Comparison of ENCODE assay signal across 8 cellular contexts in the genomic region with DNA sequence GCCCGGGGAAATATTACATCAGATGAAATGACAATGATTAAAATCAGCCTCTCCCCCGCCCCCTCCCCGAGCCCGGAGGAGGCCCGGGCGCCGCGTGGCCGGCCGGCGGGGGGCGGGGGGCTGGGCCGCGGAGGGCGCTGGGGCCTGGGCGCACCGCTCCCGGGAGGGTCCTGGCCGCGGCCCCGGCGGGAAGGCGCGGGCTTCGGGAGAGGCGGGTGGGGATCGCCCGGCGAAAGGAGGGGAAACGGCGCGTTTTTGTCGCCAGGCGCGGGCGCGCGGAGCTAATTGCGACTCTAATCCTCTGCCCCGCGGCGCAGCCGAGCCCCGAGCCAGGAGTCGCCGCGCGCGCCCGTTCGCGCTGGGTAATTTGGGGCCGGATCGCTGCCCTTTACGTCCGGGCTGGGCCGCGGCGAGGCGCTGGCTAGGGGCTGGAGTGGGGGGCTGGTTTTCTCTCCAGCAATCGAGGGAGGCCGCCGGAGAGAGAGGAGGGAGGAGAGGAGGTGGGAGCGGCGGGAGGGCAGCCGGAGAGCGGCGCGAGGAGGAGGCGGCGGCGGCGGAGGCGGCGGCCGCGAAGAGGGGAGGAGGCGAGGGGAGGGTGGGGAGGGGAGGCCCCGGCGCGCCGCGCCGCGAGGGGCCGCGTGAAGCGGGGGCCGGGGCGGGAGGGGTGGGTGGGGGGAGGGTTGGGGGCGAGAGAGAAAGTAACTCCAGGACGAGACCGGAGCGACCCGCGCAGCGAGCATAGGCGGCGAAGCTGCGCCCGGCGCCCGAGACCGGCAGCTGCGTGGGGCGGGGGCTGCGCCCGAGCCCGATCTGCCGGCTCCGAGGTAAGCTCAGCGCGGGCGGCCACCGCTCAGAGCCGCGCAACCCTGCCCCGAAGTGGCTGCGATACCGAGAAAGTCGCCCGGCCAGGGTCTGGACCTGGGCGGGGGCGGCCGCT. TPM values are rescaled to one million over a fixed set of nuclear protein-coding genes. Genes with fewer than 3 reads are reported as not detected.
A peak's percentile ranks its signal among the peaks of the same experiment; 100 is the strongest.
DNase-seq lines count a peak whose midpoint lies in the region; ATAC-seq and TF ChIP-seq lines count a peak whose summit lies in the region.

A gene with protein sequence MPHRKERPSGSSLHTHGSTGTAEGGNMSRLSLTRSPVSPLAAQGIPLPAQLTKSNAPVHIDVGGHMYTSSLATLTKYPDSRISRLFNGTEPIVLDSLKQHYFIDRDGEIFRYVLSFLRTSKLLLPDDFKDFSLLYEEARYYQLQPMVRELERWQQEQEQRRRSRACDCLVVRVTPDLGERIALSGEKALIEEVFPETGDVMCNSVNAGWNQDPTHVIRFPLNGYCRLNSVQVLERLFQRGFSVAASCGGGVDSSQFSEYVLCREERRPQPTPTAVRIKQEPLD (plus strand): TSS at position 707 of the 937 bp plus-strand sequence. CDS start 3,585 bp downstream, outside the sequence.

- H3K9me3 ChIP-seq in neutrophil: no peaks in the 10 kb centered on the region

- H3K27me3 ChIP-seq in GM06990 (replicated peaks; ENCODE audit: control insufficient read depth, insufficient read depth, low read length) (no peaks in the 10 kb centered on the region; the same call in 1 of the 2 replicates), neutrophil (peaks cover 72% of the 10 kb centered on the region)

- ATAC-seq in HG02885 (IDR thresholded peaks at IDR 0.05; ENCODE audit: poor library complexity, unreplicated experiment): no peak

- peaks cover 17 to 18% of the 10 kb centered on the region in 2 experiments for H3K4me1 ChIP-seq in neutrophil (ENCODE audit: control insufficient read depth in 1 of 2, insufficient read depth in 1 of 2, low read depth in 1 of 2, low read length in 1 of 2)

- H3K27ac ChIP-seq in neutrophil: peak within 1 kb of the TSS; percentile 69

- no peak for TF ChIP-seq CTCF in GM06990 (IDR thresholded peaks at IDR 0.05; ENCODE audit: insufficient read depth, low read length, poor library complexity, severe bottlenecking)
- no peak for TF ChIP-seq CTCF in neutrophil (IDR thresholded peaks at IDR 0.05)

- H3K4me3 ChIP-seq in GM06990 (replicated peaks; ENCODE audit: low read depth, low read length) (peak within 1 kb of the TSS; percentile 45), neutrophil (ENCODE audit: low read depth in 1 of 2, low read length in 1 of 2) (peak within 1 kb of the TSS; percentile 76 to 77)

- DNase-seq in GM06990 (ENCODE audit: extremely low read depth, insufficient read length) (no peak), NCI-H1417 (lab: John Stamatoyannopoulos, UW) (peak in 2 of 3 experiments; percentile 76 to 83), glomerular endothelial cell (ENCODE audit: extremely low read depth, low read depth, low spot score) (no peak), DMS153 (lab: John Stamatoyannopoulos, UW) (no peak), amniotic stem cell (lab: John Stamatoyannopoulos, UW) (no peak)
- peak; percentile 46 for DNase-seq in activated naive CD4-positive, alpha-beta T cell treated with anti-CD3 and anti-CD28 coated beads, Interleukin-2, amount 50 U/mL, for 16 hours

- no peaks in the 10 kb centered on the region for H3K36me3 ChIP-seq in GM06990 (ENCODE audit: control insufficient read depth, insufficient read depth, low read length)
- H3K36me3 ChIP-seq in neutrophil: no peaks in the 10 kb centered on the region

RNA-seq across cellular contexts. Expression of the gene that starts here (rescaled TPM):
- 54.3 and 72.3 TPM in 2 replicates for total RNA-seq in glomerular endothelial cell

Comparison
In these comparisons a context has a peak if more than half of its experiments do, and no peak if none do; other contexts are left out.
1. DNase-seq: peak in NCI-H1417 (2 of 3) and activated naive CD4-positive, alpha-beta T cell treated with anti-CD3 and anti-CD28 coated beads, Interleukin-2, amount 50 U/mL, for 16 hours (single experiment); none in GM06990 (single experiment), glomerular endothelial cell (single experiment), DMS153 (single experiment) and amniotic stem cell (single experiment).